In the genomic region with DNA sequence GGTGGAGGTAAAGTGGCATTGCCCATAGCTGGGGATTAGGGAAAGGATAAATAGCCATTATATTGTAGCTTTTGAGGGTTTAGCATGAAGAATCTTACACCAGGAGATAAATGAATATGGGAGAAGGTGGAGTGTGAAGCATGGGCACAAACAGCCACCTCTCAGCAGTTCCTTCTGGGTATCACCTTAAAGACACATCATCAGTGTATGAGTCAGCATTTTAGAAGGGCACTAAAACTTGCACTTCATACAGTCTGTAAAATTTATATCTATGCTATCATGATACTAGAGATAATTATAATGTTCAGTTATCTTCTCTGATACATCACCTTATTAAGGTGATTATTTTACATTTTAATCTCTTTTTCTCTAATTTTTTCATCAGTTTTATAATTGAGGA, we compare ENCODE assay signal across 2 cellular contexts.
TF ChIP-seq lines count a peak whose summit lies in the region.

No MANE protein-coding gene starts in this region.

TF ChIP-seq in HepG2, 621 proteins besides CTCF, POLR2A, EP300 and RAD21:
- TF ChIP-seq IKZF4 (CRISPR knock-in tag; IDR thresholded peaks at IDR 0.05; ENCODE audit: borderline replicate concordance, low read depth, not compliant biosample characterization), result no peak
- TF ChIP-seq PPARG (CRISPR knock-in tag; conservative IDR thresholded peaks at IDR 0.05), result no peak
- TF ChIP-seq MAFK (conservative IDR thresholded peaks at IDR 0.05 in 1 of 2, IDR thresholded peaks at IDR 0.05 in 1 of 2; ENCODE audit: low read length in 2 of 2), result peak; percentile 68 to 87
- TF ChIP-seq MAFF (IDR thresholded peaks at IDR 0.05; ENCODE audit: low read depth, low read length), result peak; percentile 69
- TF ChIP-seq, protein P1, sequence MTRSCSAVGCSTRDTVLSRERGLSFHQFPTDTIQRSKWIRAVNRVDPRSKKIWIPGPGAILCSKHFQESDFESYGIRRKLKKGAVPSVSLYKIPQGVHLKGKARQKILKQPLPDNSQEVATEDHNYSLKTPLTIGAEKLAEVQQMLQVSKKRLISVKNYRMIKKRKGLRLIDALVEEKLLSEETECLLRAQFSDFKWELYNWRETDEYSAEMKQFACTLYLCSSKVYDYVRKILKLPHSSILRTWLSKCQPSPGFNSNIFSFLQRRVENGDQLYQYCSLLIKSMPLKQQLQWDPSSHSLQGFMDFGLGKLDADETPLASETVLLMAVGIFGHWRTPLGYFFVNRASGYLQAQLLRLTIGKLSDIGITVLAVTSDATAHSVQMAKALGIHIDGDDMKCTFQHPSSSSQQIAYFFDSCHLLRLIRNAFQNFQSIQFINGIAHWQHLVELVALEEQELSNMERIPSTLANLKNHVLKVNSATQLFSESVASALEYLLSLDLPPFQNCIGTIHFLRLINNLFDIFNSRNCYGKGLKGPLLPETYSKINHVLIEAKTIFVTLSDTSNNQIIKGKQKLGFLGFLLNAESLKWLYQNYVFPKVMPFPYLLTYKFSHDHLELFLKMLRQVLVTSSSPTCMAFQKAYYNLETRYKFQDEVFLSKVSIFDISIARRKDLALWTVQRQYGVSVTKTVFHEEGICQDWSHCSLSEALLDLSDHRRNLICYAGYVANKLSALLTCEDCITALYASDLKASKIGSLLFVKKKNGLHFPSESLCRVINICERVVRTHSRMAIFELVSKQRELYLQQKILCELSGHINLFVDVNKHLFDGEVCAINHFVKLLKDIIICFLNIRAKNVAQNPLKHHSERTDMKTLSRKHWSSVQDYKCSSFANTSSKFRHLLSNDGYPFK (CRISPR knock-in tag; IDR thresholded peaks at IDR 0.05; ENCODE audit: borderline replicate concordance), result no peak
- no peak for TF ChIP-seq CBX1 (IDR thresholded peaks at IDR 0.05; ENCODE audit: low read depth)
- no peak for TF ChIP-seq ATF7-NPFF (CRISPR knock-in tag; IDR thresholded peaks at IDR 0.05; ENCODE audit: low read depth)
- no peak for TF ChIP-seq MED13 (CRISPR knock-in tag; IDR thresholded peaks at IDR 0.05)
- no peak for TF ChIP-seq ZBTB42 (CRISPR knock-in tag; IDR thresholded peaks at IDR 0.05)
- TF ChIP-seq NFE2L2 (IDR thresholded peaks at IDR 0.05; ENCODE audit: low read length), result peak; percentile 56; the same call in 1 of the 2 replicates
- TF ChIP-seq KDM5A (IDR thresholded peaks at IDR 0.05; ENCODE audit: borderline replicate concordance, low read length), result no peak
TF ChIP-seq in HepG2: peak in this region for 3.

TF ChIP-seq in IMR-90, 13 proteins besides CTCF, POLR2A, EP300 and RAD21:
- TF ChIP-seq, protein P2, sequence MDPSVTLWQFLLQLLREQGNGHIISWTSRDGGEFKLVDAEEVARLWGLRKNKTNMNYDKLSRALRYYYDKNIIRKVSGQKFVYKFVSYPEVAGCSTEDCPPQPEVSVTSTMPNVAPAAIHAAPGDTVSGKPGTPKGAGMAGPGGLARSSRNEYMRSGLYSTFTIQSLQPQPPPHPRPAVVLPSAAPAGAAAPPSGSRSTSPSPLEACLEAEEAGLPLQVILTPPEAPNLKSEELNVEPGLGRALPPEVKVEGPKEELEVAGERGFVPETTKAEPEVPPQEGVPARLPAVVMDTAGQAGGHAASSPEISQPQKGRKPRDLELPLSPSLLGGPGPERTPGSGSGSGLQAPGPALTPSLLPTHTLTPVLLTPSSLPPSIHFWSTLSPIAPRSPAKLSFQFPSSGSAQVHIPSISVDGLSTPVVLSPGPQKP (IDR thresholded peaks at IDR 0.05; ENCODE audit: borderline replicate concordance, low read depth, low read length), result no peak
- no peak for TF ChIP-seq MXI1 (IDR thresholded peaks at IDR 0.05; ENCODE audit: borderline replicate concordance, low read depth, low read length)
- TF ChIP-seq RFX5 (IDR thresholded peaks at IDR 0.05; ENCODE audit: low read depth, low read length), result no peak
- no peak for TF ChIP-seq MAZ (IDR thresholded peaks at IDR 0.05; ENCODE audit: borderline replicate concordance, low read depth, low read length)
- TF ChIP-seq CHD1 (IDR thresholded peaks at IDR 0.05; ENCODE audit: low read depth, low read length), result no peak
- peak; percentile 83 for TF ChIP-seq MAFK (IDR thresholded peaks at IDR 0.05; ENCODE audit: low read depth, low read length)
- peak; percentile 70 for TF ChIP-seq NFE2L2 (IDR thresholded peaks at IDR 0.05; ENCODE audit: low read depth, low read length)
- TF ChIP-seq FOS (IDR thresholded peaks at IDR 0.05; ENCODE audit: low read depth, low read length), result no peak
- no peak for TF ChIP-seq BHLHE40 (IDR thresholded peaks at IDR 0.05; ENCODE audit: low read depth, low read length)
